In genomic region chr4:183471960-183472708, GRCh38 we compare ENCODE assay signal across 8 cellular contexts. TPM values are rescaled to one million over a fixed set of nuclear protein-coding genes. Genes with fewer than 3 reads are reported as not detected.
A peak's percentile ranks its signal among the peaks of the same experiment; 100 is the strongest.
DNase-seq lines count a peak whose midpoint lies in the region; ATAC-seq and TF ChIP-seq lines count a peak whose summit lies in the region.

No MANE protein-coding gene starts in this region.

- H3K4me3 ChIP-seq in KMS-11 (IDR thresholded peaks at IDR 0.05; ENCODE audit: insufficient read depth, low read depth, low read length) (no peak overlapping the region), SJSA1 (no peak overlapping the region), parathyroid adenoma (ENCODE audit: low read depth, low read length) (no peak overlapping the region), tibial nerve (no peak overlapping the region)

- H3K79me2 ChIP-seq in KMS-11 (ENCODE audit: insufficient read depth, low read depth), result no peaks in the 10 kb centered on the region
- H3K79me2 ChIP-seq in parathyroid adenoma, result no peaks in the 10 kb centered on the region

- TF ChIP-seq EP300 in tibial nerve (IDR thresholded peaks at IDR 0.05), result peak in 1 of 2 donors; percentile 33

- H3K4me1 Mint-ChIP-seq in activated naive CD4-positive, alpha-beta T cell treated with anti-CD3 and anti-CD28 coated beads for 36 hours (ENCODE audit: low read depth), result no peaks in the 10 kb centered on the region
- H3K4me1 Mint-ChIP-seq in glutamatergic neuron (ENCODE audit: low read depth, unreplicated experiment), result no peaks in the 10 kb centered on the region

- H3K36me3 ChIP-seq in KMS-11 (ENCODE audit: insufficient read depth) (no peaks in the 10 kb centered on the region), SJSA1 (no peaks in the 10 kb centered on the region), parathyroid adenoma (ENCODE audit: control insufficient read depth, insufficient read depth, low read length) (no peaks in the 10 kb centered on the region), tibial nerve (no peaks in the 10 kb centered on the region)

- H3K9ac ChIP-seq in KMS-11 (no peak overlapping the region), parathyroid adenoma (no peak overlapping the region)

- peak; percentile 99 for TF ChIP-seq CTCF in KMS-11 (conservative IDR thresholded peaks at IDR 0.05; ENCODE audit: low read depth, low read length)
- TF ChIP-seq CTCF in glutamatergic neuron (IDR thresholded peaks at IDR 0.05; ENCODE audit: partially characterized antibody, unreplicated experiment), result peak; percentile 96
- peak; percentile 76 for TF ChIP-seq CTCF in parathyroid adenoma (IDR thresholded peaks at IDR 0.05)
- peak; percentile 69 to 88 (median 82) for TF ChIP-seq CTCF in tibial nerve (IDR thresholded peaks at IDR 0.05)

- H3K4me2 ChIP-seq in KMS-11 (no peak overlapping the region), parathyroid adenoma (ENCODE audit: low read length) (peak overlapping the region; percentile 45)

- 28 to 29% methylated on average over 11 of the region's 11 CpGs for WGBS in tibial nerve, 2 donors

- intact Hi-C loops in activated naive CD4-positive, alpha-beta T cell treated with anti-CD3 and anti-CD28 coated beads for 36 hours (cut with micrococcal nuclease), result loop anchor here (1.0 to 5.0 kb wide), 7 partner anchors 31 to 692 kb away; no protein-coding TSS in a partner anchor

- no peaks in the 10 kb centered on the region for H3K4me1 ChIP-seq in KMS-11 (ENCODE audit: low read depth, poor library complexity, severe bottlenecking)
- H3K4me1 ChIP-seq in SJSA1 (replicated peaks), result 0 out of 2 replicates have a peak, but pooled peaks cover 3% of the 10 kb centered on the region
- H3K4me1 ChIP-seq in parathyroid adenoma, result no peaks in the 10 kb centered on the region
- H3K4me1 ChIP-seq in tibial nerve, result peaks cover 0 to 13% (median 0%) of the 10 kb centered on the region in 4 donors

- H3K27me3 Mint-ChIP-seq in activated naive CD4-positive, alpha-beta T cell treated with anti-CD3 and anti-CD28 coated beads for 36 hours (ENCODE audit: low read depth), result no peaks in the 10 kb centered on the region
- H3K27me3 Mint-ChIP-seq in glutamatergic neuron (ENCODE audit: unreplicated experiment), result no peaks in the 10 kb centered on the region

- CTCF ChIA-PET in activated naive CD4-positive, alpha-beta T cell treated with anti-CD3 and anti-CD28 coated beads for 36 hours (lab: Charles Lee), result interaction anchor here (0.7 to 1.3 kb wide), 7 partner anchors 126 to 1140 kb away, joined by 3 to 4 read pairs (median 3); no protein-coding TSS in a partner anchor

- H2AFZ ChIP-seq in KMS-11 (ENCODE audit: low read depth) (no peak overlapping the region), parathyroid adenoma (peak overlapping the region; percentile 28)

- H3K27ac ChIP-seq in KMS-11 (no peak overlapping the region), SJSA1 (no peak overlapping the region), parathyroid adenoma (no peak overlapping the region), tibial nerve (peak overlapping the region in 1 of 4 donors; percentile 29)

- no peak overlapping the region for H3K27ac Mint-ChIP-seq in activated naive CD4-positive, alpha-beta T cell treated with anti-CD3 and anti-CD28 coated beads for 36 hours
- H3K27ac Mint-ChIP-seq in glutamatergic neuron (ENCODE audit: unreplicated experiment), result no peak overlapping the region

- H3K27me3 ChIP-seq in KMS-11 (ENCODE audit: insufficient read depth, low read depth) (no peaks in the 10 kb centered on the region), SJSA1 (replicated peaks) (no peaks in the 10 kb centered on the region), parathyroid adenoma (ENCODE audit: control insufficient read depth, insufficient read depth, low read length) (no peaks in the 10 kb centered on the region), tibial nerve (no peaks in the 10 kb centered on the region)

- DNase-seq in COR-L47 (lab: John Stamatoyannopoulos, UW), result peak; percentile 75
- peak; percentile 69 to 83 for DNase-seq in SJSA1 (ENCODE audit: low read depth in 1 of 2, low spot score in 2 of 2)
- peak; percentile 91 for DNase-seq in activated naive CD4-positive, alpha-beta T cell treated with anti-CD3 and anti-CD28 coated beads for 36 hours
- DNase-seq in glutamatergic neuron, result peak; percentile 90
- peak; percentile 89 to 98 for DNase-seq in tibial nerve (ENCODE audit: low spot score in 2 of 2)

- no peaks in the 10 kb centered on the region for H3K9me3 Mint-ChIP-seq in activated naive CD4-positive, alpha-beta T cell treated with anti-CD3 and anti-CD28 coated beads for 36 hours
- H3K9me3 Mint-ChIP-seq in glutamatergic neuron (ENCODE audit: unreplicated experiment), result peaks cover 3% of the 10 kb centered on the region

- no peaks in the 10 kb centered on the region for H4K20me1 ChIP-seq in KMS-11 (ENCODE audit: insufficient read depth)

- H3K4me3 Mint-ChIP-seq in activated naive CD4-positive, alpha-beta T cell treated with anti-CD3 and anti-CD28 coated beads for 36 hours, result no peak overlapping the region
- H3K4me3 Mint-ChIP-seq in glutamatergic neuron (ENCODE audit: unreplicated experiment), result no peak overlapping the region

- H3K9me3 ChIP-seq in SJSA1 (replicated peaks) (no peaks in the 10 kb centered on the region), parathyroid adenoma (ENCODE audit: control insufficient read depth, low read length) (no peaks in the 10 kb centered on the region), tibial nerve (no peaks in the 10 kb centered on the region)

- peak; percentile 81 for ATAC-seq in GM21447 (IDR thresholded peaks at IDR 0.05; ENCODE audit: unreplicated experiment)

- no peak for TF ChIP-seq POLR2A in tibial nerve (IDR thresholded peaks at IDR 0.05)

- no peaks in the 10 kb centered on the region for H3K36me3 Mint-ChIP-seq in activated naive CD4-positive, alpha-beta T cell treated with anti-CD3 and anti-CD28 coated beads for 36 hours (ENCODE audit: low read depth)
- H3K36me3 Mint-ChIP-seq in glutamatergic neuron (ENCODE audit: unreplicated experiment), result no peaks in the 10 kb centered on the region

RNA-seq across cellular contexts. Expression of gene CDKN2AIP, which starts 27.7 kb away (rescaled TPM):
- total RNA-seq in SJSA1 (2014; rRNA removed; shearing (Covaris generic)), result 21.7 and 24.7 TPM in 2 replicates
- 10 to 100 TPM; 26.5 to 26.7 TPM for total RNA-seq in activated naive CD4-positive, alpha-beta T cell treated with anti-CD3 and anti-CD28 coated beads for 36 hours
- total RNA-seq in glutamatergic neuron (ENCODE audit: unreplicated experiment) (15.9 TPM), tibial nerve (10 to 100 TPM; 18.6 to 42.0 (median 31.0) TPM)

RNA-seq across cellular contexts. Expression of gene ING2, which starts 32.7 kb away (rescaled TPM):
- 14.9 and 15.7 TPM in 2 replicates for total RNA-seq in SJSA1 (2014; rRNA removed; shearing (Covaris generic))
- total RNA-seq in activated naive CD4-positive, alpha-beta T cell treated with anti-CD3 and anti-CD28 coated beads for 36 hours, result 10 to 100 TPM; 13.2 to 14.4 TPM
- total RNA-seq in glutamatergic neuron (ENCODE audit: unreplicated experiment) (4.8 TPM), tibial nerve (10 to 100 TPM in 3 of 4 donors, 1 to 10 TPM in 1; 9.6 to 32.3 (median 16.3) TPM)
